ENCODE assay signal across 8 cellular contexts in genomic region chr10:62244785-62245595, GRCh38. TPM values are rescaled to one million over a fixed set of nuclear protein-coding genes. Genes with fewer than 3 reads are reported as not detected.
A peak's percentile ranks its signal among the peaks of the same experiment; 100 is the strongest.
DNase-seq lines count a peak whose midpoint lies in the region; ATAC-seq and TF ChIP-seq lines count a peak whose summit lies in the region.

No MANE protein-coding gene starts in this region.

- no peak overlapping the region for H4K91ac ChIP-seq in H9 (ENCODE audit: insufficient read length, low read depth, low read length)

- intact Hi-C loops in Right ventricle myocardium inferior (cut with DNase I), result loop anchor here (1.0 to 5.0 kb wide), 4 partner anchors 163 to 493 kb away; no protein-coding TSS in a partner anchor
- intact Hi-C loops in cardiac septum (cut with DNase I), result loop anchor here (1.0 to 5.0 kb wide), 2 partner anchors 206 to 343 kb away; partner anchors contain the start of gene ARID5B
- intact Hi-C loops in colonic mucosa (cut with DNase I), result loop anchor here (5.0 kb wide), 2 partner anchors 208 to 343 kb away; partner anchors contain the start of gene ARID5B
- intact Hi-C loops in tibial artery (cut with DNase I; ENCODE audit: low total_unique reads), result no loop called here

- H3K9me3 Mint-ChIP-seq in H9, result no peaks in the 10 kb centered on the region
- no peaks in the 10 kb centered on the region for H3K9me3 Mint-ChIP-seq in T-helper 2 cell treated with Interferon-gamma antibody and Interleukin-4, amounts not matched to agents 5 μg/mL and 100 μg/mL, for 36 hours

- H3K4me1 ChIP-seq in H9 (ENCODE audit: insufficient read depth, low read length), result no peaks in the 10 kb centered on the region
- H3K4me1 ChIP-seq in colonic mucosa, result no peaks in the 10 kb centered on the region
- H3K4me1 ChIP-seq in lung (ENCODE audit: control insufficient read depth in 2 of 2, insufficient read depth in 2 of 2, low read length in 2 of 2), result peaks cover 0 to 3% of the 10 kb centered on the region in 2 donors
- H3K4me1 ChIP-seq in tibial artery, result peaks cover 0 to 18% (median 10%) of the 10 kb centered on the region in 4 donors

- no peak overlapping the region for H2AK5ac ChIP-seq in H9 (ENCODE audit: insufficient read length, low read length)

- H3K36me3 ChIP-seq in colonic mucosa (no peaks in the 10 kb centered on the region), lung (ENCODE audit: control insufficient read depth in 2 of 2, insufficient read depth in 2 of 2, low read length in 2 of 2) (no peaks in the 10 kb centered on the region), tibial artery (no peaks in the 10 kb centered on the region)

- H2AFZ ChIP-seq in H9 (ENCODE audit: low read length), result no peak overlapping the region

- H3K27ac ChIP-seq in H9 (ENCODE audit: insufficient read length, low read depth, low read length) (no peak overlapping the region), colonic mucosa (no peak overlapping the region), lung (ENCODE audit: low read depth in 1 of 2, low read length in 1 of 2) (no peak overlapping the region), tibial artery (no peak overlapping the region)

- no peaks in the 10 kb centered on the region for H4K20me1 ChIP-seq in H9 (ENCODE audit: control insufficient read depth, insufficient read depth, insufficient read length)

- no CpG with 5 or more reads among the region's 5 CpGs for WGBS in H9 (ENCODE audit: extremely low coverage, insufficient read length, low lambda C conversion rate)
- WGBS in lung, 2 donors, result 34 to 39% methylated on average over 5 of the region's 5 CpGs

- H3K27me3 Mint-ChIP-seq in H9 (ENCODE audit: low read depth), result no peaks in the 10 kb centered on the region
- no peaks in the 10 kb centered on the region for H3K27me3 Mint-ChIP-seq in T-helper 2 cell treated with Interferon-gamma antibody and Interleukin-4, amounts not matched to agents 5 μg/mL and 100 μg/mL, for 36 hours (ENCODE audit: low read depth)

- H3K4me3 Mint-ChIP-seq in H9, result no peak overlapping the region
- H3K4me3 Mint-ChIP-seq in T-helper 2 cell treated with Interferon-gamma antibody and Interleukin-4, amounts not matched to agents 5 μg/mL and 100 μg/mL, for 36 hours, result peak overlapping the region; percentile 66

- no peak overlapping the region for H3K23ac ChIP-seq in H9 (ENCODE audit: insufficient read length, low read depth, low read length)

- H2BK120ac ChIP-seq in H9 (ENCODE audit: low read depth, low read length, poor library complexity, severe bottlenecking), result no peak overlapping the region

- peak; percentile 89 for TF ChIP-seq CTCF in H9 (conservative IDR thresholded peaks at IDR 0.05)
- peak; percentile 85 for TF ChIP-seq CTCF in colonic mucosa (IDR thresholded peaks at IDR 0.05)
- TF ChIP-seq CTCF in lung (IDR thresholded peaks at IDR 0.05; ENCODE audit: control extremely low read depth, extremely low read depth), result peak; percentile 66
- peak; percentile 84 for TF ChIP-seq CTCF in tibial artery (IDR thresholded peaks at IDR 0.05)

- no peak overlapping the region for H3K9ac ChIP-seq in H9 (ENCODE audit: extremely low read depth, insufficient read length, low read length)
- no peak overlapping the region for H3K9ac ChIP-seq in colonic mucosa (ENCODE audit: low read depth in 2 of 2, low read length in 2 of 2)

- no peak overlapping the region for H3K14ac ChIP-seq in H9 (ENCODE audit: insufficient read depth, low read length)

- H3K27me3 ChIP-seq in H9 (ENCODE audit: insufficient read depth, low read length), result no peaks in the 10 kb centered on the region
- H3K27me3 ChIP-seq in colonic mucosa, result no peaks in the 10 kb centered on the region
- H3K27me3 ChIP-seq in lung (ENCODE audit: control insufficient read depth, insufficient read depth), result no peaks in the 10 kb centered on the region
- no peaks in the 10 kb centered on the region for H3K27me3 ChIP-seq in tibial artery

- H3K9me3 ChIP-seq in H9 (ENCODE audit: control insufficient read depth, low read depth, low read length) (no peaks in the 10 kb centered on the region), colonic mucosa (no peaks in the 10 kb centered on the region), lung (ENCODE audit: control insufficient read depth in 2 of 2, insufficient read depth in 1 of 2, low read length in 1 of 2) (no peaks in the 10 kb centered on the region), tibial artery (no peaks in the 10 kb centered on the region)

- H3K27ac Mint-ChIP-seq in H9, result peak overlapping the region in 1 of 3 experiments; percentile 84; a peak in 1 of 7 replicates
- peak overlapping the region; percentile 63 for H3K27ac Mint-ChIP-seq in T-helper 2 cell treated with Interferon-gamma antibody and Interleukin-4, amounts not matched to agents 5 μg/mL and 100 μg/mL, for 36 hours

- H3K18ac ChIP-seq in H9 (ENCODE audit: insufficient read length, low read depth, low read length), result no peak overlapping the region

- no peak overlapping the region for H4K8ac ChIP-seq in H9 (replicated peaks; ENCODE audit: insufficient read length, low read depth, low read length)

- H2BK15ac ChIP-seq in H9 (ENCODE audit: low read depth, low read length), result no peak overlapping the region

- peaks cover 0 to 5% (median 4%) of the 10 kb centered on the region in 3 experiments; a peak in 3 of 7 replicates for H3K36me3 Mint-ChIP-seq in H9 (ENCODE audit: insufficient read depth in 1 of 3, low read depth in 3 of 3)
- H3K36me3 Mint-ChIP-seq in T-helper 2 cell treated with Interferon-gamma antibody and Interleukin-4, amounts not matched to agents 5 μg/mL and 100 μg/mL, for 36 hours (ENCODE audit: low read depth), result peaks cover 7% of the 10 kb centered on the region

- peak; percentile 72 for ATAC-seq in Right ventricle myocardium inferior
- peak; percentile 80 for ATAC-seq in lung (ENCODE audit: insufficient read depth, low FRiP score)

- no peaks in the 10 kb centered on the region for H3K79me2 ChIP-seq in H9 (ENCODE audit: insufficient read depth, low read length)

- H2BK12ac ChIP-seq in H9 (ENCODE audit: insufficient read length, low read depth, low read length), result no peak overlapping the region

- H3K23me2 ChIP-seq in H9 (ENCODE audit: insufficient read length, low read depth, low read length, poor library complexity, severe bottlenecking), result no peaks in the 10 kb centered on the region

- DNase-seq in Right ventricle myocardium inferior (ENCODE audit: missing footprints) (no peak), cardiac septum (ENCODE audit: low spot score) (no peak), H9 (no peak), NAMALWA (ENCODE audit: low spot score) (peak; percentile 90), colonic mucosa (peak; percentile 70), lung (ENCODE audit: low spot score) (no peak), tibial artery (no peak)
- peak; percentile 43 for DNase-seq in T-helper 2 cell treated with Interferon-gamma antibody and Interleukin-4, amounts not matched to agents 5 μg/mL and 100 μg/mL, for 36 hours (ENCODE audit: low spot score)

- H3K4me3 ChIP-seq in colonic mucosa (no peak overlapping the region), lung (no peak overlapping the region), tibial artery (no peak overlapping the region)

- no peaks in the 10 kb centered on the region for H3K79me1 ChIP-seq in H9 (ENCODE audit: insufficient read depth, low read depth, low read length, poor library complexity, severe bottlenecking)

- no peak overlapping the region for H4K5ac ChIP-seq in H9 (ENCODE audit: insufficient read length, low read depth, low read length)

- no peak overlapping the region for H3T11ph ChIP-seq in H9 (ENCODE audit: low read length)

- H2BK5ac ChIP-seq in H9 (ENCODE audit: insufficient read length, low read length), result no peak overlapping the region

- H2BK20ac ChIP-seq in H9 (ENCODE audit: low read depth, low read length, poor library complexity, severe bottlenecking), result no peak overlapping the region

- no peak overlapping the region for H3K4me2 ChIP-seq in H9 (ENCODE audit: insufficient read depth, insufficient read length, low read length)

- H3K4ac ChIP-seq in H9 (ENCODE audit: low read depth, low read length), result no peak overlapping the region

- no peak overlapping the region for H3K56ac ChIP-seq in H9 (ENCODE audit: insufficient read length, low read depth, low read length)

- H3K4me1 Mint-ChIP-seq in H9, result peaks cover 4 to 8% of the 10 kb centered on the region in 2 experiments; a peak in 3 of 4 replicates
- peaks cover 32% of the 10 kb centered on the region for H3K4me1 Mint-ChIP-seq in T-helper 2 cell treated with Interferon-gamma antibody and Interleukin-4, amounts not matched to agents 5 μg/mL and 100 μg/mL, for 36 hours (ENCODE audit: low read depth)

RNA-seq across cellular contexts. Expression of gene RTKN2, which starts 23.7 kb away (rescaled TPM):
- total RNA-seq in Right ventricle myocardium inferior (not detected), cardiac septum (0.03 TPM), H9 (2021) (14.4 and 14.5 TPM in 2 replicates), colonic mucosa (1 to 10 TPM; 3.2 to 7.4 TPM), lung (10 to 100 TPM in 1 of 2 donors, 1 to 10 TPM in 1; 7.1 to 34.7 TPM)
- 10 to 100 TPM in 1 of 2 donors, 1 to 10 TPM in 1; 3.7 to 26.6 TPM for polyA plus RNA-seq in lung

Comparison
In these comparisons a context has a peak if more than half of its experiments do, and no peak if none do; other contexts are left out.
1. DNase-seq: peak in NAMALWA (single experiment), T-helper 2 cell treated with Interferon-gamma antibody and Interleukin-4, amounts not matched to agents 5 μg/mL and 100 μg/mL, for 36 hours (single experiment) and colonic mucosa (single experiment); none in Right ventricle myocardium inferior (single experiment), cardiac septum (single experiment), H9 (single experiment), lung (single experiment) and tibial artery (0 of 2).
2. Peak in every context shown above with its lines, with median percentiles within 50 percentile points of each other: CTCF ChIP-seq.